ENCODE assay signal across 19 cellular contexts in genomic region chr7:2225830-2226229, GRCh38.
"Had no signal": no experiment of that assay in that cellular context is flagged by ENCODE, and none has a peak within 500 bp of the region (broad histone marks: within the 10 kb centered on the region; RNA-seq: fewer than 3 reads in every experiment).

No MANE protein-coding gene starts in this region.

- DNase-seq: activated CD4-positive, alpha-beta T cell treated with anti-CD3 and anti-CD28 coated beads, Interleukin-2, amount 50 U/mL, for 1 hour; activated CD4-positive, CD25-positive, alpha-beta regulatory T cell treated with anti-CD3 and anti-CD28 coated beads, Interleukin-2, amount 50 U/mL, for 72 hours; activated CD8-positive, alpha-beta T cell treated with anti-CD3 and anti-CD28 coated beads, Interleukin-2, amount 10 ng/mL, durations not matched to agents 7 days and 5 days; activated naive CD4-positive, alpha-beta T cell; adrenal gland; brain microvascular endothelial cell; central memory CD4-positive, alpha-beta T cell; dermis blood vessel endothelial cell; effector memory CD4-positive, alpha-beta T cell; naive thymus-derived CD8-positive, alpha-beta T cell; posterior cingulate gyrus; stimulated activated CD4-positive, alpha-beta T cell treated with anti-CD3 and anti-CD28 coated beads, Interleukin-4, amount 100 ng/mL, for 1 hour; stimulated activated naive CD4-positive, alpha-beta T cell; WERI-Rb-1 had no signal

- H3K27ac ChIP-seq: adrenal gland, ascending aorta, brain microvascular endothelial cell, neural progenitor cell, WERI-Rb-1 had no signal

- H3K27me3 ChIP-seq: adrenal gland, ascending aorta, brain microvascular endothelial cell, neural progenitor cell had no signal

- ATAC-seq: activated CD8-positive, alpha-beta T cell treated with anti-CD3 and anti-CD28 coated beads, Interleukin-2, amount 10 ng/mL, durations not matched to agents 7 days and 5 days; activated T-helper 17 cell treated with anti-CD3 and anti-CD28 coated beads, Interleukin-2, amount 50 U/mL, for 72 hours; left lobe of liver; naive thymus-derived CD8-positive, alpha-beta T cell had no signal

- H3K36me3 ChIP-seq: neural progenitor cell had no signal

- H3K9me3 ChIP-seq: adrenal gland, ascending aorta had no signal

- H3K4me3 ChIP-seq: adrenal gland, ascending aorta, neural progenitor cell had no signal

- H3K4me1 ChIP-seq: neural progenitor cell had no signal

- FAIRE-seq: TTC549 had no signal
